In genomic region chr12:46843811-46844210, GRCh38 we compare ENCODE assay signal across 19 cellular contexts. TPM values are rescaled to one million over a fixed set of nuclear protein-coding genes. Genes with fewer than 3 reads are reported as not detected.
"Had no signal": no experiment of that assay in that cellular context is flagged by ENCODE, and none has a peak within 500 bp of the region (broad histone marks: within the 10 kb centered on the region; RNA-seq: fewer than 3 reads in every experiment).

No MANE protein-coding gene starts in this region.

- H3K4me3 ChIP-seq: cardiac muscle cell, gastroesophageal sphincter, heart right ventricle, ovary, stomach, thoracic aorta, upper lobe of right lung had no signal

- H3K27ac ChIP-seq: cardiac muscle cell, gastroesophageal sphincter, heart right ventricle, ovary, stomach, thoracic aorta, upper lobe of right lung, WERI-Rb-1 had no signal

- H3K36me3 ChIP-seq: cardiac muscle cell, gastroesophageal sphincter, heart right ventricle, ovary, stomach, thoracic aorta, upper lobe of right lung, WERI-Rb-1 had no signal

- DNase-seq: activated CD4-positive, alpha-beta memory T cell treated with anti-CD3 and anti-CD28 coated beads for 36 hours; activated CD4-positive, alpha-beta T cell treated with anti-CD3 and anti-CD28 coated beads for 36 hours; activated CD8-positive, alpha-beta memory T cell treated with anti-CD3 and anti-CD28 coated beads, Interleukin-2, amount 10 ng/mL, durations not matched to agents 7 days and 5 days; activated naive CD4-positive, alpha-beta T cell treated with anti-CD3 and anti-CD28 coated beads, Interleukin-2, amount 10 ng/mL, durations not matched to agents 7 days and 5 days; activated T-cell treated with anti-CD3 and anti-CD28 coated beads, Interleukin-2, amount 50 U/mL, for 1 hour; heart right ventricle; islet precursor cell; ovary; stimulated activated CD4-positive, alpha-beta T cell treated with anti-CD3 and anti-CD28 coated beads, Interleukin-12 subunit alpha, Interleukin-12 subunit beta, amount 100 ng/mL, for 4 hours; stimulated activated CD4-positive, alpha-beta T cell treated with anti-CD3 and anti-CD28 coated beads, Interleukin-2, amount 100 ng/mL, for 24 hours; stomach; upper lobe of right lung; WERI-Rb-1 had no signal

- H3K27me3 ChIP-seq: cardiac muscle cell, gastroesophageal sphincter, heart right ventricle, ovary, stomach, upper lobe of right lung had no signal

- H3K9me3 ChIP-seq: gastroesophageal sphincter, ovary, thoracic aorta, upper lobe of right lung had no signal

- H3K4me1 ChIP-seq: gastroesophageal sphincter, heart right ventricle, stomach, upper lobe of right lung had no signal

- ATAC-seq: activated CD4-positive, alpha-beta T cell treated with anti-CD3 and anti-CD28 coated beads for 36 hours; activated CD8-positive, alpha-beta memory T cell treated with anti-CD3 and anti-CD28 coated beads, Interleukin-2, amount 10 ng/mL, durations not matched to agents 7 days and 5 days; esophagus mucosa; gastroesophageal sphincter; heart right ventricle; upper lobe of right lung had no signal

RNA-seq across cellular contexts. Expression of gene SLC38A4, which starts 18.0 kb away (rescaled TPM):
- total RNA-seq: activated CD4-positive, alpha-beta memory T cell treated with anti-CD3 and anti-CD28 coated beads for 36 hours; activated CD4-positive, alpha-beta T cell treated with anti-CD3 and anti-CD28 coated beads for 36 hours; activated CD8-positive, alpha-beta memory T cell treated with anti-CD3 and anti-CD28 coated beads, Interleukin-2, amount 10 ng/mL, durations not matched to agents 7 days and 5 days; activated T-helper 2 cell treated with anti-CD3 and anti-CD28 coated beads, Interferon-gamma antibody, Interleukin-2, Interleukin-4, amounts not matched to agents 10 μg/mL and 5 μg/mL and 100 μg/mL, durations not matched to agents 14 hours and 24 hours and 36 hours; T-helper 1 cell treated with Interleukin-12 subunit alpha and Interleukin-12 subunit beta and Interleukin-4 antibody, amounts not matched to agents 30 ng/mL and 1 ng/mL, for 36 hours had no signal
